Comparison of ENCODE assay signal across 7 cellular contexts in genomic region chr12:110581951-110582285, GRCh38.
DNase-seq lines count a peak whose midpoint lies in the region; ATAC-seq and TF ChIP-seq lines count a peak whose summit lies in the region.

No MANE protein-coding gene starts in this region.

- no peaks in the 10 kb centered on the region for H3K27me3 ChIP-seq in rectal smooth muscle tissue (ENCODE audit: control insufficient read depth, insufficient read depth, low read length)

- ATAC-seq in SK-N-SH treated with all-trans-retinoic acid at 6 μM for 48 hours = peak; percentile 2; the same call in 1 of the 3 replicates
- no peak for ATAC-seq in HG03520 (IDR thresholded peaks at IDR 0.05; ENCODE audit: unreplicated experiment)
- no peak for ATAC-seq in GM19324 (IDR thresholded peaks at IDR 0.05; ENCODE audit: low FRiP score, unreplicated experiment)
- ATAC-seq in GM18511 (IDR thresholded peaks at IDR 0.05; ENCODE audit: unreplicated experiment) = no peak

- H3K36me3 ChIP-seq in rectal smooth muscle tissue (ENCODE audit: control insufficient read depth, insufficient read depth, low read length) = peaks cover 3% of the 10 kb centered on the region

- peak overlapping the region; percentile 97 for H3K9ac ChIP-seq in rectal smooth muscle tissue (ENCODE audit: low read length)

- DNase-seq in HCEC 1CT (peak; percentile 27), foreskin fibroblast (no peak)

- peaks cover 27% of the 10 kb centered on the region for H3K4me1 ChIP-seq in rectal smooth muscle tissue (ENCODE audit: control insufficient read depth, insufficient read depth, low read length)

- TF ChIP-seq CTCF in foreskin fibroblast (IDR thresholded peaks at IDR 0.05; ENCODE audit: low read depth, low read length) = no peak

- H3K4me3 ChIP-seq in foreskin fibroblast (ENCODE audit: low read depth in 1 of 2, low read length in 2 of 2) (peak overlapping the region; percentile 91 to 94), rectal smooth muscle tissue (ENCODE audit: low read length) (peak overlapping the region; percentile 97)

- peak overlapping the region; percentile 89 for H3K27ac ChIP-seq in rectal smooth muscle tissue (ENCODE audit: low read depth, low read length)

TF ChIP-seq in SK-N-SH treated with all-trans-retinoic acid at 6 μM for 48 hours, 23 proteins besides CTCF, POLR2A, EP300 and RAD21:
- TF ChIP-seq PPARA (CRISPR knock-in tag; IDR thresholded peaks at IDR 0.05; ENCODE audit: borderline replicate concordance) (no peak), ESRRG (CRISPR knock-in tag; IDR thresholded peaks at IDR 0.05) (no peak), TSHZ2 (CRISPR knock-in tag; IDR thresholded peaks at IDR 0.05) (no peak), ZC3H10 (CRISPR knock-in tag; IDR thresholded peaks at IDR 0.05) (no peak), TCF4 (CRISPR knock-in tag; IDR thresholded peaks at IDR 0.05; ENCODE audit: borderline replicate concordance) (no peak), ARNTL (CRISPR knock-in tag; IDR thresholded peaks at IDR 0.05; ENCODE audit: borderline replicate concordance, low read depth) (no peak), CSDC2 (CRISPR knock-in tag; IDR thresholded peaks at IDR 0.05) (no peak), PATZ1 (CRISPR knock-in tag; IDR thresholded peaks at IDR 0.05; ENCODE audit: borderline replicate concordance) (no peak), ISL1 (CRISPR knock-in tag; IDR thresholded peaks at IDR 0.05) (no peak), TOX (CRISPR knock-in tag; IDR thresholded peaks at IDR 0.05; ENCODE audit: borderline replicate concordance) (no peak), RARB (CRISPR knock-in tag; IDR thresholded peaks at IDR 0.05) (no peak), ZFP3 (CRISPR knock-in tag; IDR thresholded peaks at IDR 0.05) (no peak), ZNF8 (CRISPR knock-in tag; IDR thresholded peaks at IDR 0.05) (no peak), BACH2 (CRISPR knock-in tag; IDR thresholded peaks at IDR 0.05; ENCODE audit: borderline replicate concordance) (no peak), GLIS3 (CRISPR knock-in tag; IDR thresholded peaks at IDR 0.05) (no peak)
- TF ChIP-seq, protein P1, sequence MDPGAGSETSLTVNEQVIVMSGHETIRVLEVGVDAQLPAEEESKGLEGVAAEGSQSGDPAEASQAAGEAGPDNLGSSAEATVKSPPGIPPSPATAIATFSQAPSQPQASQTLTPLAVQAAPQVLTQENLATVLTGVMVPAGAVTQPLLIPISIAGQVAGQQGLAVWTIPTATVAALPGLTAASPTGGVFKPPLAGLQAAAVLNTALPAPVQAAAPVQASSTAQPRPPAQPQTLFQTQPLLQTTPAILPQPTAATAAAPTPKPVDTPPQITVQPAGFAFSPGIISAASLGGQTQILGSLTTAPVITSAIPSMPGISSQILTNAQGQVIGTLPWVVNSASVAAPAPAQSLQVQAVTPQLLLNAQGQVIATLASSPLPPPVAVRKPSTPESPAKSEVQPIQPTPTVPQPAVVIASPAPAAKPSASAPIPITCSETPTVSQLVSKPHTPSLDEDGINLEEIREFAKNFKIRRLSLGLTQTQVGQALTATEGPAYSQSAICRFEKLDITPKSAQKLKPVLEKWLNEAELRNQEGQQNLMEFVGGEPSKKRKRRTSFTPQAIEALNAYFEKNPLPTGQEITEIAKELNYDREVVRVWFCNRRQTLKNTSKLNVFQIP (CRISPR knock-in tag; IDR thresholded peaks at IDR 0.05; ENCODE audit: borderline replicate concordance, low read depth) = no peak
- TF ChIP-seq, protein P2, sequence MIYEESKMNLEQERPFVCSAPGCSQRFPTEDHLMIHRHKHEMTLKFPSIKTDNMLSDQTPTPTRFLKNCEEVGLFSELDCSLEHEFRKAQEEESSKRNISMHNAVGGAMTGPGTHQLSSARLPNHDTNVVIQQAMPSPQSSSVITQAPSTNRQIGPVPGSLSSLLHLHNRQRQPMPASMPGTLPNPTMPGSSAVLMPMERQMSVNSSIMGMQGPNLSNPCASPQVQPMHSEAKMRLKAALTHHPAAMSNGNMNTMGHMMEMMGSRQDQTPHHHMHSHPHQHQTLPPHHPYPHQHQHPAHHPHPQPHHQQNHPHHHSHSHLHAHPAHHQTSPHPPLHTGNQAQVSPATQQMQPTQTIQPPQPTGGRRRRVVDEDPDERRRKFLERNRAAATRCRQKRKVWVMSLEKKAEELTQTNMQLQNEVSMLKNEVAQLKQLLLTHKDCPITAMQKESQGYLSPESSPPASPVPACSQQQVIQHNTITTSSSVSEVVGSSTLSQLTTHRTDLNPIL (CRISPR knock-in tag; IDR thresholded peaks at IDR 0.05; ENCODE audit: low read depth) = no peak
